Comparison of ENCODE assay signal across 8 cellular contexts in genomic region chr15:75904241-75904631, GRCh38. TPM values are rescaled to one million over a fixed set of nuclear protein-coding genes. Genes with fewer than 3 reads are reported as not detected.
DNase-seq lines count a peak whose midpoint lies in the region; ATAC-seq and TF ChIP-seq lines count a peak whose summit lies in the region.

No MANE protein-coding gene starts in this region.

- TF ChIP-seq CTCF in AG09309 (IDR thresholded peaks at IDR 0.05; ENCODE audit: control insufficient read depth, insufficient read depth, low read depth, low read length, missing control alignments) (no peak), PC-9 (conservative IDR thresholded peaks at IDR 0.05) (no peak)

- H3K9me2 ChIP-seq in PC-9 (ENCODE audit: insufficient read depth): no peaks in the 10 kb centered on the region

- peak overlapping the region; percentile 100 for H2AFZ ChIP-seq in PC-9

- POLR2A ChIA-PET in PC-9 (lab: Charles Lee; ENCODE audit: unreplicated experiment): interaction anchor here (0.7 kb wide), 2 partner anchors 453 to 914 kb away, joined by 3 to 4 read pairs; partner anchors contain the start of gene SIN3A

- H3K79me2 ChIP-seq in PC-9 (ENCODE audit: low read depth): peaks cover 37% of the 10 kb centered on the region

- peaks cover 8% of the 10 kb centered on the region; the same call in 1 of the 2 replicates for H3K36me3 ChIP-seq in PC-9 (ENCODE audit: low read depth)

- H3K4me2 ChIP-seq in PC-9: peak overlapping the region; percentile 73

- peak; percentile 15 for ATAC-seq in GM18868 (IDR thresholded peaks at IDR 0.05; ENCODE audit: unreplicated experiment)
- peak; percentile 23 for ATAC-seq in HG03378 (IDR thresholded peaks at IDR 0.05; ENCODE audit: unreplicated experiment)

- no peak for DNase-seq in AG09309 (ENCODE audit: low read depth)
- no peak for DNase-seq in PC-9
- DNase-seq in T47D (ENCODE audit: low read depth in 1 of 2, low spot score in 1 of 2): peak; percentile 4 to 62
- DNase-seq in iris pigment epithelial cell (ENCODE audit: low read depth): peak; percentile 49
- peak; percentile 20 for DNase-seq in stimulated activated CD4-positive, alpha-beta T cell treated with anti-CD3 and anti-CD28 coated beads, Interleukin-12 subunit alpha, Interleukin-12 subunit beta, amount 100 ng/mL, for 4 hours
- no peak for DNase-seq in cortex of kidney (lab: John Stamatoyannopoulos, UW)

- no peaks in the 10 kb centered on the region for H3K9me3 ChIP-seq in PC-9 (ENCODE audit: insufficient read depth, low read depth)

- H3F3A ChIP-seq in PC-9 (ENCODE audit: insufficient read depth, low read depth): peaks cover 12% of the 10 kb centered on the region; the same call in 1 of the 2 replicates

- H3K4me1 ChIP-seq in PC-9 (replicated peaks; ENCODE audit: insufficient read depth): peaks cover 17% of the 10 kb centered on the region

- CTCF ChIA-PET in PC-9 (lab: Charles Lee): interaction anchor here (0.7 kb wide), 1 partner anchor 536 kb away, joined by 4 read pairs; the partner anchor contains the start of gene MAN2C1

- no peaks in the 10 kb centered on the region for H3K27me3 ChIP-seq in PC-9 (ENCODE audit: insufficient read depth, low read depth)

- intact Hi-C loops in PC-9 (cut with micrococcal nuclease; ENCODE audit: unreplicated experiment): loop anchor here (5.0 kb wide), 1 partner anchor 92 kb away; no protein-coding TSS in a partner anchor

- TSS peak; percentile 55 for BruUV-seq in PC-9 (replicated peaks; lab: Mats Ljungman, UMichigan)

- H4K20me1 ChIP-seq in PC-9 (ENCODE audit: insufficient read depth): 0 out of 2 replicates have a peak, but pooled peaks cover 3% of the 10 kb centered on the region

- peak overlapping the region; percentile 84 for H3K27ac ChIP-seq in PC-9

- in situ Hi-C loops in T47D (cut with HindIII; ENCODE audit: low pct_unique_long_range_greater_than_20kb, low sequenced_read_pairs): no loop called here

- H3K4me3 ChIP-seq in AG09309 (ENCODE audit: control insufficient read depth, low read depth, low read length): peak overlapping the region; percentile 98
- peak overlapping the region; percentile 99 for H3K4me3 ChIP-seq in PC-9

RNA-seq across cellular contexts. Expression of gene FBXO22, which starts 0.6 kb away (rescaled TPM):
- total RNA-seq in PC-9 (2021): 37.5 and 47.9 TPM in 2 replicates

Comparison
In these comparisons a context has a peak if more than half of its experiments do, and no peak if none do; other contexts are left out.
1. DNase-seq: peak in T47D (2 of 2), iris pigment epithelial cell (single experiment) and stimulated activated CD4-positive, alpha-beta T cell treated with anti-CD3 and anti-CD28 coated beads, Interleukin-12 subunit alpha, Interleukin-12 subunit beta, amount 100 ng/mL, for 4 hours (single experiment); none in AG09309 (single experiment), PC-9 (0 of 2) and cortex of kidney (single experiment).